ENCODE assay signal across 8 cellular contexts in the genomic region with DNA sequence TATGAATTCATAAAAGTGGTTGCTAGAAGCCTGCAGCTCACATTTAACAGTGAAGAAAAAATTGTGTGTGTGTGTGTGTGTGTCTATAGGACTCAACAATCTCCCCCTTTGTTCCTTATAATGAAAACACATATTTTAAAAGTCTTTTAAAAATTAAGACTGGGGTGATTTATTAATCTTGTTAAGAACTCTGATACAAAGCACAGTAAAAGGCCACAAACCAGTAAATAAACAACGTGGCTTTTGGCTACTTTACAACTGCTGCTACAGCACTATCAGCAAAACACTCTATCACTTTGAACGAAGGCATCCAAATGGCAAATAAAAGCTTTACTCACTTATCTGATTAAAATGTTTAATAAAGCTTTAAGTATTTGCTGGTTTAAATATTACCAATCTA. TPM values are rescaled to one million over a fixed set of nuclear protein-coding genes. Genes with fewer than 3 reads are reported as not detected.
DNase-seq lines count a peak whose midpoint lies in the region; ATAC-seq and TF ChIP-seq lines count a peak whose summit lies in the region.

No MANE protein-coding gene starts in this region.

- CTCF ChIA-PET in activated naive CD4-positive, alpha-beta T cell treated with anti-CD3 and anti-CD28 coated beads, Interleukin-2, amount 10 ng/mL, durations not matched to agents 7 days and 5 days (lab: Charles Lee) = interaction anchor here (0.7 to 1.7 kb wide), 6 partner anchors 62 to 265 kb away, joined by 3 to 6 read pairs (median 4); a partner anchor contains a TSS

- H3K4me1 Mint-ChIP-seq in activated naive CD4-positive, alpha-beta T cell treated with anti-CD3 and anti-CD28 coated beads, Interleukin-2, amount 10 ng/mL, durations not matched to agents 7 days and 5 days = peaks cover 40% of the 10 kb centered on the region

- H2BK5ac ChIP-seq in mesenchymal stem cell (ENCODE audit: low read depth, low read length, poor library complexity, severe bottlenecking) = no peak overlapping the region

- H3K9ac ChIP-seq in mesenchymal stem cell (ENCODE audit: low read length) = peak overlapping the region; percentile 97

- intact Hi-C loops in upper lobe of right lung (cut with DNase I) = no loop called here

- H3K9me3 ChIP-seq in mesenchymal stem cell (ENCODE audit: control insufficient read depth, low read length) (no peaks in the 10 kb centered on the region), upper lobe of right lung (no peaks in the 10 kb centered on the region)

- H3K27me3 ChIP-seq in mesenchymal stem cell (ENCODE audit: control insufficient read depth in 1 of 2, insufficient read depth in 1 of 2, low read length in 2 of 2) (no peaks in the 10 kb centered on the region), upper lobe of right lung (no peaks in the 10 kb centered on the region)

- H3K4ac ChIP-seq in mesenchymal stem cell (ENCODE audit: low read depth in 1 of 2, low read length in 2 of 2) = no peak overlapping the region

- H2BK12ac ChIP-seq in mesenchymal stem cell (ENCODE audit: low read length in 2 of 2) = no peak overlapping the region

- no peak overlapping the region for H3K23ac ChIP-seq in mesenchymal stem cell (ENCODE audit: low read length in 2 of 2)

- no peak overlapping the region for H3K4me2 ChIP-seq in mesenchymal stem cell (ENCODE audit: low read length, poor library complexity, severe bottlenecking)

- TF ChIP-seq CTCF in upper lobe of right lung (IDR thresholded peaks at IDR 0.05) (no peak), GM10266 (IDR thresholded peaks at IDR 0.05; ENCODE audit: control insufficient read depth, insufficient read depth, low read depth, missing control alignments) (no peak)

- peak overlapping the region; percentile 54 for H3K27ac ChIP-seq in mesenchymal stem cell (ENCODE audit: low read length, poor library complexity, severe bottlenecking)
- H3K27ac ChIP-seq in upper lobe of right lung = peak overlapping the region; percentile 90

- no peaks in the 10 kb centered on the region for H3K9me3 Mint-ChIP-seq in activated naive CD4-positive, alpha-beta T cell treated with anti-CD3 and anti-CD28 coated beads, Interleukin-2, amount 10 ng/mL, durations not matched to agents 7 days and 5 days

- H3K36me3 Mint-ChIP-seq in activated naive CD4-positive, alpha-beta T cell treated with anti-CD3 and anti-CD28 coated beads, Interleukin-2, amount 10 ng/mL, durations not matched to agents 7 days and 5 days = peaks cover 29% of the 10 kb centered on the region

- H2AK5ac ChIP-seq in mesenchymal stem cell (ENCODE audit: low read length, severe bottlenecking) = no peak overlapping the region

- 8% methylated on average over 1 of the region's 2 CpGs for WGBS in mesenchymal stem cell

- peaks cover 4% of the 10 kb centered on the region for H3K79me1 ChIP-seq in mesenchymal stem cell (replicated peaks; ENCODE audit: low read length, poor library complexity, severe bottlenecking)

- H3K36me3 ChIP-seq in mesenchymal stem cell (ENCODE audit: control insufficient read depth in 1 of 2, insufficient read depth in 2 of 2, low read depth in 1 of 2, low read length in 2 of 2) (peaks cover 14 to 40% of the 10 kb centered on the region in 2 experiments), upper lobe of right lung (peaks cover 47% of the 10 kb centered on the region)

- H3K27ac Mint-ChIP-seq in activated naive CD4-positive, alpha-beta T cell treated with anti-CD3 and anti-CD28 coated beads, Interleukin-2, amount 10 ng/mL, durations not matched to agents 7 days and 5 days = peak overlapping the region; percentile 97

- H2BK120ac ChIP-seq in mesenchymal stem cell (ENCODE audit: low read depth, low read length) = no peak overlapping the region

- H3K18ac ChIP-seq in mesenchymal stem cell (ENCODE audit: low read depth in 1 of 2, low read length in 2 of 2) = no peak overlapping the region

- H3K14ac ChIP-seq in mesenchymal stem cell (ENCODE audit: low read length in 2 of 2) = no peak overlapping the region

- H4K8ac ChIP-seq in mesenchymal stem cell (ENCODE audit: low read length) = no peak overlapping the region

- H3K4me3 ChIP-seq in mesenchymal stem cell (ENCODE audit: insufficient read depth in 1 of 2, low read depth in 1 of 2, low read length in 2 of 2) (peak overlapping the region in 1 of 2 experiments; percentile 94), upper lobe of right lung (peak overlapping the region; percentile 63)

- H3K4me1 ChIP-seq in mesenchymal stem cell (ENCODE audit: control insufficient read depth, insufficient read depth, low read depth, low read length) = peaks cover 4% of the 10 kb centered on the region
- peaks cover 18% of the 10 kb centered on the region for H3K4me1 ChIP-seq in upper lobe of right lung

- ATAC-seq in upper lobe of right lung = no peak
- ATAC-seq in GM18868 (IDR thresholded peaks at IDR 0.05; ENCODE audit: unreplicated experiment) = no peak

- no peak overlapping the region for H4K91ac ChIP-seq in mesenchymal stem cell (ENCODE audit: low read length)

- DNase-seq in activated naive CD4-positive, alpha-beta T cell treated with anti-CD3 and anti-CD28 coated beads, Interleukin-2, amount 10 ng/mL, durations not matched to agents 7 days and 5 days = no peak
- DNase-seq in activated naive CD4-positive, alpha-beta T cell treated with Interleukin-2 at 50 U/mL for 16 hours = no peak
- DNase-seq in amniotic epithelial cell (ENCODE audit: low read depth) (peak; percentile 22), mesenchymal stem cell (no peak), upper lobe of right lung (no peak), GM10266 (ENCODE audit: extremely low spot score) (no peak), NCI-H1694 treated with DMSO at 0.1 percent for 48 hours (lab: John Stamatoyannopoulos, UW) (no peak)

- no peak overlapping the region for H2BK15ac ChIP-seq in mesenchymal stem cell (ENCODE audit: low read depth, poor library complexity, severe bottlenecking)

- no peaks in the 10 kb centered on the region for H3K27me3 Mint-ChIP-seq in activated naive CD4-positive, alpha-beta T cell treated with anti-CD3 and anti-CD28 coated beads, Interleukin-2, amount 10 ng/mL, durations not matched to agents 7 days and 5 days

- peak overlapping the region; percentile 96 for H3K4me3 Mint-ChIP-seq in activated naive CD4-positive, alpha-beta T cell treated with anti-CD3 and anti-CD28 coated beads, Interleukin-2, amount 10 ng/mL, durations not matched to agents 7 days and 5 days

- H2AFZ ChIP-seq in mesenchymal stem cell (ENCODE audit: low read depth, low read length) = no peak overlapping the region

RNA-seq across cellular contexts. Expression of a gene that starts 0.6 kb away (rescaled TPM):
- polyA plus RNA-seq in mesenchymal stem cell (2013, experiment 1 of 2) = 6.8 TPM
- 6.8 TPM for polyA plus RNA-seq in mesenchymal stem cell (2013, experiment 2 of 2)
- 6.2 TPM for total RNA-seq in upper lobe of right lung
